17 cellular contexts compared by ENCODE assay signal in the genomic region with DNA sequence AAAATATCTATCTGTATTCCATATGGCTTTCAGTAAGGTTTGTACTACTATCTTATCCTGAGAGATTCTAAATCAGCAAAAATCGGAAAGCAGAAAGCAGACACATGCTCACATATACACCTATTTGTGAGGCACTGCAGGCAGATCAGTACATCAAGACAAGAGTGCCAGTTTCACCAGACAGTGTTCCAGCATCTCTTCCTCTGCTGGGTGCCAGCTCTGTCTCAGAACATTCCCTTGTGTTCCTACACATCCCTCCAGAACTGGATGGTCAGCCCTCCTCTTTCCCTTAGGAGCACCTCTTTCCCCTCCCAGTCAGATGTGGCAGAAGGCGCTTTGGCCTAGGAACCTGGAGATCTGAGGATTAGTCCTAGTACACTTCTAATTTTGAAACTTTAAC. TPM values are rescaled to one million over a fixed set of nuclear protein-coding genes. Genes with fewer than 3 reads are reported as not detected.
A peak's percentile ranks its signal among the peaks of the same experiment; 100 is the strongest.
DNase-seq lines count a peak whose midpoint lies in the region; ATAC-seq, FAIRE-seq and TF ChIP-seq lines count a peak whose summit lies in the region.
"Had no signal": no experiment of that assay in that cellular context is flagged by ENCODE, and none has a peak within 500 bp of the region (broad histone marks: within the 10 kb centered on the region; RNA-seq: fewer than 3 reads in every experiment).

No MANE protein-coding gene starts in this region.

- CTCF ChIA-PET in A549 (lab: Yijun Ruan, JAX), result interaction anchor here (1.2 to 3.5 kb wide), 4 partner anchors 18 to 139 kb away, joined by 3 to 20 read pairs (median 7); no protein-coding TSS in a partner anchor

- H3K9me3 Mint-ChIP-seq in endothelial cell (ENCODE audit: unreplicated experiment), result no peaks in the 10 kb centered on the region
- H3K9me3 Mint-ChIP-seq: CD8-positive, alpha-beta T cell had no signal

- peak overlapping the region; percentile 2 to 24; a peak in 1 of 6 replicates for H3K27ac ChIP-seq in A549
- H3K27ac ChIP-seq in sigmoid colon, result peak overlapping the region in 3 of 4 donors; percentile 66 to 95 (median 90)
- peak overlapping the region in 2 of 4 donors; percentile 25 to 49 for H3K27ac ChIP-seq in esophagus squamous epithelium
- H3K27ac ChIP-seq: SJCRH30 had no signal

- peaks cover 0 to 16% (median 0%) of the 10 kb centered on the region in 4 donors for H3K36me3 ChIP-seq in sigmoid colon
- H3K36me3 ChIP-seq in esophagus squamous epithelium, result no peaks in the 10 kb centered on the region

- DNase-seq in A549 (ENCODE audit: low read depth in 1 of 2, low spot score in 1 of 2) (no peak), H54 (ENCODE audit: insufficient read length, low spot score) (no peak), endothelial cell (ENCODE audit: low spot score) (no peak), sigmoid colon (no peak), esophagus squamous epithelium (lab: John Stamatoyannopoulos, UW) (no peak)
- no peak for DNase-seq in activated CD4-positive, alpha-beta T cell treated with anti-CD3 and anti-CD28 coated beads for 48 hours
- DNase-seq: BE2C; CD8-positive, alpha-beta T cell; DND-41; GF-D8; NCI-H1436 treated with DMSO at 0.1 percent for 48 hours; NCI-H2081; NCI-H510A treated with DMSO at 0.1 percent for 48 hours; SJCRH30 had no signal

- POLR2A ChIA-PET in A549 (lab: Yijun Ruan, JAX), result no interaction called here

- 90% methylated on average over 2 of the region's 2 CpGs for WGBS in A549 (ENCODE audit: missing lambda C conversion rate)
- WGBS in sigmoid colon, 2 donors, result 93 to 94% methylated on average over 2 of the region's 2 CpGs
- 92 to 96% methylated on average over 2 of the region's 2 CpGs for WGBS in esophagus squamous epithelium, 2 donors

- TF ChIP-seq RAD21 in A549 (conservative IDR thresholded peaks at IDR 0.05 in 1 of 2, IDR thresholded peaks at IDR 0.05 in 1 of 2), result no peak

- H3K9me3 ChIP-seq in A549 (no peaks in the 10 kb centered on the region), sigmoid colon (no peaks in the 10 kb centered on the region), esophagus squamous epithelium (no peaks in the 10 kb centered on the region)
- H3K9me3 ChIP-seq: BE2C had no signal

- intact Hi-C loops in sigmoid colon (cut with DNase I) (no loop called here), esophagus squamous epithelium (cut with DNase I) (no loop called here)

- no peak overlapping the region for H3K4me2 ChIP-seq in A549

- H3K4me3 ChIP-seq in A549 (no peak overlapping the region), sigmoid colon (no peak overlapping the region), esophagus squamous epithelium (no peak overlapping the region)
- H3K4me3 ChIP-seq: SJCRH30 had no signal

- H3K4me1 Mint-ChIP-seq in endothelial cell (ENCODE audit: unreplicated experiment), result peaks cover 52% of the 10 kb centered on the region

- H3K27me3 Mint-ChIP-seq in endothelial cell (ENCODE audit: unreplicated experiment), result no peaks in the 10 kb centered on the region

- FAIRE-seq in A549 (lab: Jason Lieb, UNC) (no peak), H54 (lab: Jason Lieb, UNC) (peak; percentile 27)
- FAIRE-seq: H1 had no signal

- ATAC-seq in A549, result no peak
- no peak for ATAC-seq in GM18909 (IDR thresholded peaks at IDR 0.05; ENCODE audit: poor library complexity, unreplicated experiment)
- ATAC-seq: CD8-positive, alpha-beta T cell had no signal

- TF ChIP-seq CTCF in A549 (IDR thresholded peaks at IDR 0.05) (no peak), endothelial cell (IDR thresholded peaks at IDR 0.05; ENCODE audit: unreplicated experiment) (no peak), sigmoid colon (IDR thresholded peaks at IDR 0.05) (no peak), esophagus squamous epithelium (IDR thresholded peaks at IDR 0.05) (no peak)

- H3K4me1 ChIP-seq in A549, result peaks cover 45% of the 10 kb centered on the region
- peaks cover 0 to 69% (median 50%) of the 10 kb centered on the region in 4 donors for H3K4me1 ChIP-seq in sigmoid colon
- H3K4me1 ChIP-seq in esophagus squamous epithelium, result peaks cover 0 to 20% (median 0%) of the 10 kb centered on the region in 3 donors

- peak overlapping the region; percentile 28 for H3K4me3 Mint-ChIP-seq in endothelial cell (ENCODE audit: unreplicated experiment)
- H3K4me3 Mint-ChIP-seq: CD8-positive, alpha-beta T cell had no signal

- H3K27ac Mint-ChIP-seq in endothelial cell (ENCODE audit: unreplicated experiment), result no peak overlapping the region
- H3K27ac Mint-ChIP-seq: CD8-positive, alpha-beta T cell had no signal

- TF ChIP-seq POLR2A in A549 (IDR thresholded peaks at IDR 0.05; ENCODE audit: low read length) (no peak), H54 (IDR thresholded peaks at IDR 0.05; ENCODE audit: low read depth, low read length) (no peak), sigmoid colon (IDR thresholded peaks at IDR 0.05) (no peak), esophagus squamous epithelium (IDR thresholded peaks at IDR 0.05) (no peak)

- peaks cover 54% of the 10 kb centered on the region for H3K36me3 Mint-ChIP-seq in endothelial cell (ENCODE audit: low read depth, unreplicated experiment)
- H3K36me3 Mint-ChIP-seq: CD8-positive, alpha-beta T cell had no signal

- H3K27me3 ChIP-seq in sigmoid colon (no peaks in the 10 kb centered on the region), esophagus squamous epithelium (no peaks in the 10 kb centered on the region)
- H3K27me3 ChIP-seq: BE2C, SJCRH30 had no signal

- TF ChIP-seq EP300 in A549 (IDR thresholded peaks at IDR 0.05) (no peak), sigmoid colon (IDR thresholded peaks at IDR 0.05) (no peak)

TF ChIP-seq in A549, 52 proteins besides CTCF, POLR2A, EP300 and RAD21:
- TF ChIP-seq MAFK (IDR thresholded peaks at IDR 0.05; ENCODE audit: partially characterized antibody) (no peak), FOXS1 (CRISPR knock-in tag; IDR thresholded peaks at IDR 0.05) (no peak), ZC3H11A (IDR thresholded peaks at IDR 0.05) (no peak), JUN (IDR thresholded peaks at IDR 0.05) (no peak), CHD4 (IDR thresholded peaks at IDR 0.05; ENCODE audit: borderline replicate concordance) (no peak), PHF8 (IDR thresholded peaks at IDR 0.05; ENCODE audit: borderline replicate concordance, low read depth) (no peak), SREBF2 (IDR thresholded peaks at IDR 0.05) (no peak), JUNB (IDR thresholded peaks at IDR 0.05) (no peak), HOXA7 (CRISPR knock-in tag; IDR thresholded peaks at IDR 0.05) (no peak)

RNA-seq across cellular contexts. Expression of a gene that starts 27.7 kb away (rescaled TPM):
- polyA plus RNA-seq in A549 (2011; rRNA removed) (2.7 and 3.5 TPM in 2 replicates), A549 (2017; fragmentation: RNase III; extraction: RNeasy Plus Mini Kit Qiagen cat#74134 plus additional on column Dnase treatment) (2.0 to 3.6 TPM (median 2.6 TPM) in 3 replicates), sigmoid colon (1 to 10 TPM in 2 of 3 donors, not detected in 1; 1.8 to 4.1 TPM)
- 0.13 and 0.15 TPM in 2 replicates for polyA plus RNA-seq in A549 (2012; cell fraction: cytosol; rRNA removed)
- 1.3 TPM in 2 replicates for polyA plus RNA-seq in A549 (2012; cell fraction: nucleus; rRNA removed)
- 5.2 and 7.1 TPM in 2 replicates for polyA minus RNA-seq in A549 (2011; rRNA and poly(A)+ RNA removed)
- total RNA-seq in endothelial cell (ENCODE audit: unreplicated experiment) (102 TPM), sigmoid colon (10 to 100 TPM; 19.9 to 44.1 (median 31.3) TPM), esophagus squamous epithelium (1 to 10 TPM in 2 of 4 donors, under 1 TPM in 2; 0.30 to 5.5 (median 0.83) TPM)
- total RNA-seq: CD8-positive, alpha-beta T cell; HT-29 had no signal
